In the genomic region with DNA sequence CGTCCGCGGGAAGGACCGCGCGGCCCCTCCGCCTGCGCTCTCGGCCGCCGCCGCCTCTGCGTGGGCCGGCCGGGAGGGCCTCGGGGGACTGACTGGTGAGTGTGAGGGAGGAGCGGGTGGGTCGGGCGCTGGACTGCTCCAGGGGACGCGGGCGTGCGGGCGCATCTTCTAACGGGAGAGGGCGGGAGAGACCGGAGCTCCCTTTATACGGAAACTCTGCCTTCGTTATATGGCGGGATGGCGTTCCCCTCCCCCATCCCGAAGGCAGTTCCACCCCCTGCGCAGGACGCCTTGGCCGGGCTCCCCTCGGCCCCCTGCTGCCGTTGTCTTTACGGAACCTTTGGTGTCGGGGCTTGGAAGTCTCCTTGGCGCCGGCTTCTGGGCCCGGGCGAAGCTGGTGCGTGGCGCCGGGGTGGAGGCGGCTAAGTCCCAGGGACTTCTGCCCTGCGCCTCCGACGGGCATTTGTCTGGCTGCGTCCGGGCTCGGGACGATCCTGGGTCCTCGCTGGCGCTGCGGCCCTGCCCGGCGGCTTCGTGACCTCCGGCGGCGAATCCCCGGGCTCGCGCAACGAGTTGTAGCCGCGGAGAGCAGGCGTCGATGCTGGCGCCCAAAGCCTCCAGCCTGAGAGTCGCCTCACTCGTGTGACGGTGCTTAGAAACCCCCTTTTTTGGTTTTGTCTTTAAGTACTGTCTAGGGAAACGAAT, we compare ENCODE assay signal across 8 cellular contexts. TPM values are rescaled to one million over a fixed set of nuclear protein-coding genes. Genes with fewer than 3 reads are reported as not detected.
DNase-seq lines count a peak whose midpoint lies in the region; ATAC-seq, FAIRE-seq and TF ChIP-seq lines count a peak whose summit lies in the region.

No MANE protein-coding gene starts in this region.

- H3K9ac ChIP-seq in keratinocyte (ENCODE audit: control insufficient read depth, extremely low read depth, insufficient read depth, low read length) = peak overlapping the region; percentile 96

- H3K36me3 ChIP-seq in keratinocyte (ENCODE audit: control insufficient read depth in 2 of 2, extremely low read depth in 1 of 2, insufficient read depth in 2 of 2, low read length in 2 of 2) = peaks cover 0 to 4% of the 10 kb centered on the region in 2 experiments

- H3K27ac ChIP-seq in caudate nucleus (ENCODE audit: low read depth, low read length) (peak overlapping the region; percentile 71), keratinocyte (ENCODE audit: control insufficient read depth, insufficient read depth, low read length) (peak overlapping the region; percentile 90)

- no peak for FAIRE-seq in keratinocyte (lab: Jason Lieb, UNC)

- no peak for TF ChIP-seq CTCF in keratinocyte (optimal IDR thresholded peaks at IDR 0.05 in 1 of 3, IDR thresholded peaks at IDR 0.05 in 1 of 3, conservative IDR thresholded peaks at IDR 0.05 in 1 of 3; ENCODE audit: extremely low read depth in 1 of 3, insufficient read depth in 2 of 3, low read length in 3 of 3)

- peaks cover 50% of the 10 kb centered on the region for H3K79me2 ChIP-seq in keratinocyte (ENCODE audit: control insufficient read depth, insufficient read depth, low read length)

- no peaks in the 10 kb centered on the region for H3K9me1 ChIP-seq in keratinocyte (ENCODE audit: control insufficient read depth, extremely low read depth, insufficient read depth, low read length)

- H3K9me3 ChIP-seq in keratinocyte (ENCODE audit: control insufficient read depth, low read depth, low read length) = no peaks in the 10 kb centered on the region

- no peaks in the 10 kb centered on the region for H3K27me3 ChIP-seq in keratinocyte (ENCODE audit: control insufficient read depth, extremely low read depth, insufficient read depth, low read length)

- ATAC-seq in HG02943 (IDR thresholded peaks at IDR 0.05; ENCODE audit: low read depth, unreplicated experiment) = peak; percentile 36

- peak overlapping the region; percentile 44 for H2AFZ ChIP-seq in keratinocyte (ENCODE audit: control insufficient read depth, low read length)

- dilution Hi-C loops in keratinocyte (cut with MboI; ENCODE audit: extremely low pct_ligation_motif_present, low sequenced_read_pairs) = no loop called here

- peak overlapping the region; percentile 76 to 94 (median 85) for H3K4me3 ChIP-seq in keratinocyte (ENCODE audit: control insufficient read depth in 2 of 3, extremely low read depth in 1 of 3, insufficient read depth in 2 of 3, low read depth in 1 of 3, low read length in 3 of 3)

- peak; percentile 58 for DNase-seq in NK-92 treated with Interleukin-12 subunit alpha and Interleukin-12 subunit beta, amount 100 ng/mL, for 24 hours (lab: John Stamatoyannopoulos, UW)
- DNase-seq in NK-92 (lab: John Stamatoyannopoulos, UW; ENCODE audit: unreplicated experiment) (no peak), NCI-H2107 (lab: John Stamatoyannopoulos, UW) (peak; percentile 84), caudate nucleus (lab: John Stamatoyannopoulos, UW) (peak in 57 of 61 donors; percentile 2 to 82 (median 52)), keratinocyte (ENCODE audit: low read depth, low spot score) (no peak)
- peak; percentile 20 for DNase-seq in activated CD4-positive, CD25-positive, alpha-beta regulatory T cell treated with anti-CD3 and anti-CD28 coated beads, Interleukin-2, amount 50 U/mL, for 16 hours (ENCODE audit: low read depth, low spot score)
- DNase-seq in stimulated activated CD4-positive, alpha-beta T cell treated with anti-CD3 and anti-CD28 coated beads, Interleukin-12 subunit alpha, Interleukin-12 subunit beta, amount 100 ng/mL, for 48 hours (ENCODE audit: low read depth in 2 of 3, low spot score in 1 of 3) = peak in 2 of 3 donors; percentile 33 to 50

- peak overlapping the region; percentile 90 for H3K4me2 ChIP-seq in keratinocyte (ENCODE audit: control insufficient read depth, extremely low read depth, insufficient read depth, low read depth, low read length)

- peaks cover 18% of the 10 kb centered on the region for H3K4me1 ChIP-seq in keratinocyte (ENCODE audit: control insufficient read depth, extremely low read depth, insufficient read depth, low read length)

- H4K20me1 ChIP-seq in keratinocyte (ENCODE audit: control insufficient read depth, extremely low read depth, insufficient read depth, low read length) = no peaks in the 10 kb centered on the region

RNA-seq across cellular contexts. Expression of a gene that starts 0.5 kb away (rescaled TPM):
- polyA plus RNA-seq in keratinocyte = 7.6 to 15.8 TPM (median 14.9 TPM) in 3 replicates
- polyA plus RNA-seq in keratinocyte (2011; ENCODE audit: low read depth) = 14.7 TPM
- polyA plus RNA-seq in keratinocyte (2011; cell fraction: cytosol; rRNA removed) = 7.8 and 16.0 TPM in 2 replicates
- polyA plus RNA-seq in keratinocyte (2011; cell fraction: nucleus; rRNA removed) = 7.6 and 9.9 TPM in 2 replicates
- 10.2 and 21.7 TPM in 2 replicates for polyA plus RNA-seq in keratinocyte (2012; ENCODE audit: low replicate concordance)
- polyA minus RNA-seq in keratinocyte = 4.9 to 15.1 TPM (median 5.5 TPM) in 3 replicates
- 10.0 TPM for polyA minus RNA-seq in keratinocyte (2011; cell fraction: cytosol; rRNA and poly(A)+ RNA removed)
- polyA minus RNA-seq in keratinocyte (2011; cell fraction: nucleus; rRNA and poly(A)+ RNA removed) = 3.5 and 7.2 TPM in 2 replicates

RNA-seq across cellular contexts. Expression of a gene that starts 24.2 kb away (rescaled TPM):
- polyA plus RNA-seq in keratinocyte = 26.5 to 50.2 TPM (median 36.8 TPM) in 3 replicates
- polyA plus RNA-seq in keratinocyte (2011; ENCODE audit: low read depth) = 106 TPM
- polyA plus RNA-seq in keratinocyte (2011; cell fraction: cytosol; rRNA removed) = 21.1 and 36.4 TPM in 2 replicates
- polyA plus RNA-seq in keratinocyte (2011; cell fraction: nucleus; rRNA removed) = 47.5 and 69.2 TPM in 2 replicates
- 25.2 and 38.5 TPM in 2 replicates for polyA plus RNA-seq in keratinocyte (2012; ENCODE audit: low replicate concordance)
- 6.6 to 74.2 TPM (median 25.4 TPM) in 3 replicates for polyA minus RNA-seq in keratinocyte
- 24.7 TPM for polyA minus RNA-seq in keratinocyte (2011; cell fraction: cytosol; rRNA and poly(A)+ RNA removed)
- polyA minus RNA-seq in keratinocyte (2011; cell fraction: nucleus; rRNA and poly(A)+ RNA removed) = 30.7 and 75.5 TPM in 2 replicates

Comparison
In these comparisons a context has a peak if more than half of its experiments do, and no peak if none do; other contexts are left out.
1. DNase-seq: peak in NK-92 treated with Interleukin-12 subunit alpha and Interleukin-12 subunit beta, amount 100 ng/mL, for 24 hours (single experiment), NCI-H2107 (single experiment), activated CD4-positive, CD25-positive, alpha-beta regulatory T cell treated with anti-CD3 and anti-CD28 coated beads, Interleukin-2, amount 50 U/mL, for 16 hours (single experiment), caudate nucleus (57 of 61) and stimulated activated CD4-positive, alpha-beta T cell treated with anti-CD3 and anti-CD28 coated beads, Interleukin-12 subunit alpha, Interleukin-12 subunit beta, amount 100 ng/mL, for 48 hours (2 of 3); none in NK-92 (single experiment) and keratinocyte (single experiment).